9 cellular contexts compared by ENCODE assay signal in genomic region chr10:97771913-97772823, GRCh38. TPM values are rescaled to one million over a fixed set of nuclear protein-coding genes. Genes with fewer than 3 reads are reported as not detected.
DNase-seq lines count a peak whose midpoint lies in the region; ATAC-seq and TF ChIP-seq lines count a peak whose summit lies in the region.
"Had no signal": no experiment of that assay in that cellular context is flagged by ENCODE, and none has a peak within 500 bp of the region (broad histone marks: within the 10 kb centered on the region; RNA-seq: fewer than 3 reads in every experiment).

TSS of gene SFRP5 (minus strand) at chr10:97771999. CDS start at chr10:97771833, 166 bp downstream.

- H2AFZ ChIP-seq in PC-3 (ENCODE audit: low read length), result no peak within 1 kb of the TSS

- ATAC-seq in PC-3, result no peak

- peak within 1 kb of the TSS; percentile 40 to 86 (median 72) for H3K4me3 Mint-ChIP-seq in CD4-positive, alpha-beta memory T cell
- H3K4me3 Mint-ChIP-seq in neural crest cell, result peak within 1 kb of the TSS; percentile 75

- no peak for TF ChIP-seq CTCF in fibroblast of the aortic adventitia (IDR thresholded peaks at IDR 0.05; ENCODE audit: insufficient read depth, low read length)
- TF ChIP-seq CTCF in neural crest cell (conservative IDR thresholded peaks at IDR 0.05), result no peak
- no peak for TF ChIP-seq CTCF in PC-3 (conservative IDR thresholded peaks at IDR 0.05; ENCODE audit: low read depth, low read length)

- H3K4me1 Mint-ChIP-seq in CD4-positive, alpha-beta memory T cell, result peaks cover 2 to 20% (median 12%) of the 10 kb centered on the region in 4 donors
- H3K4me1 Mint-ChIP-seq in neural crest cell, result peaks cover 14% of the 10 kb centered on the region

- H3K4me1 ChIP-seq in CD4-positive, alpha-beta memory T cell (ENCODE audit: insufficient read depth, low read length), result peaks cover 6% of the 10 kb centered on the region
- no peaks in the 10 kb centered on the region for H3K4me1 ChIP-seq in PC-3 (ENCODE audit: insufficient read depth, low read length)

- peaks cover 9% of the 10 kb centered on the region for H3K27me3 ChIP-seq in CD4-positive, alpha-beta memory T cell (ENCODE audit: insufficient read depth, low read length)
- H3K27me3 ChIP-seq in PC-3 (ENCODE audit: low read length), result peaks cover 7% of the 10 kb centered on the region; the same call in 1 of the 2 replicates

- BruUV-seq in PC-3 (replicated peaks; lab: Mats Ljungman, UMichigan), result no TSS peak

- intact Hi-C loops in CD4-positive, alpha-beta memory T cell (cut with micrococcal nuclease), result no loop called here
- intact Hi-C loops in PC-3 (cut with micrococcal nuclease) (no loop called here), posterior vena cava (cut with DNase I) (no loop called here)

- peaks cover 26 to 32% of the 10 kb centered on the region in 2 donors for H3K27me3 Mint-ChIP-seq in CD4-positive, alpha-beta memory T cell
- H3K27me3 Mint-ChIP-seq in neural crest cell (ENCODE audit: low read depth), result peaks cover 75% of the 10 kb centered on the region

- H3K27ac Mint-ChIP-seq in CD4-positive, alpha-beta memory T cell, result peak within 1 kb of the TSS in 1 of 7 donors; percentile 79
- H3K27ac Mint-ChIP-seq in neural crest cell (ENCODE audit: unreplicated experiment), result no peak within 1 kb of the TSS

- POLR2A ChIA-PET in CD4-positive, alpha-beta memory T cell (lab: Charles Lee; ENCODE audit: partially characterized antibody), result interaction anchor here (0.7 kb wide), 1 partner anchor 23 kb away, joined by 3 read pairs; no protein-coding TSS in a partner anchor
- POLR2A ChIA-PET in PC-3 (lab: Charles Lee; ENCODE audit: unreplicated experiment), result no interaction called here

- no peaks in the 10 kb centered on the region for H3K9me3 ChIP-seq in CD4-positive, alpha-beta memory T cell (ENCODE audit: control insufficient read depth in 1 of 2, low read length in 2 of 2)
- no peaks in the 10 kb centered on the region for H3K9me3 ChIP-seq in PC-3 (ENCODE audit: low read length)

- H3K36me3 Mint-ChIP-seq in CD4-positive, alpha-beta memory T cell, result peaks cover 0 to 1% of the 10 kb centered on the region in 2 donors
- H3K36me3 Mint-ChIP-seq in neural crest cell (ENCODE audit: low read depth), result no peaks in the 10 kb centered on the region

- H3K4me3 ChIP-seq in CD4-positive, alpha-beta memory T cell (ENCODE audit: low read length in 2 of 2), result no peak within 1 kb of the TSS
- H3K4me3 ChIP-seq in fibroblast of the aortic adventitia (ENCODE audit: low read depth, low read length), result peak within 1 kb of the TSS; percentile 9
- no peak within 1 kb of the TSS for H3K4me3 ChIP-seq in PC-3 (ENCODE audit: low read length)

- H3K36me3 ChIP-seq in CD4-positive, alpha-beta memory T cell (ENCODE audit: insufficient read depth, low read length), result no peaks in the 10 kb centered on the region
- no peaks in the 10 kb centered on the region for H3K36me3 ChIP-seq in PC-3 (ENCODE audit: low read depth, low read length)

- DNase-seq in CD4-positive, alpha-beta memory T cell, result no peak
- peak; percentile 70 for DNase-seq in OCI-M1 (lab: John Stamatoyannopoulos, UW)
- DNase-seq in fibroblast of the aortic adventitia (ENCODE audit: low read depth), result no peak
- no peak for DNase-seq in neural crest cell (ENCODE audit: low read depth, low spot score)
- no peak for DNase-seq in PC-3
- DNase-seq in stimulated activated CD4-positive, alpha-beta T cell treated with anti-CD3 and anti-CD28 coated beads, Interleukin-4, amount 100 ng/mL, for 1 hour, result no peak
- DNase-seq in midbrain (lab: John Stamatoyannopoulos, UW), result no peak
- DNase-seq in posterior vena cava (ENCODE audit: low spot score), result no peak
- DNase-seq: NCI-H446 had no signal

- no peaks in the 10 kb centered on the region for H3K79me2 ChIP-seq in PC-3 (ENCODE audit: low read length)

- H3K9me2 ChIP-seq in PC-3 (replicated peaks; ENCODE audit: low read length), result no peaks in the 10 kb centered on the region

- no peaks in the 10 kb centered on the region for H3F3A ChIP-seq in PC-3 (ENCODE audit: low read length, unreplicated experiment)

- no peak within 1 kb of the TSS for H3K4me2 ChIP-seq in PC-3 (ENCODE audit: low read length)

- no peak within 1 kb of the TSS for H3K9ac ChIP-seq in PC-3 (ENCODE audit: low read length)

- CTCF ChIA-PET in CD4-positive, alpha-beta memory T cell (lab: Charles Lee; ENCODE audit: partially characterized antibody), result interaction anchor here (0.8 to 1.0 kb wide), 2 partner anchors 9 to 20 kb away, joined by 3 read pairs; no protein-coding TSS in a partner anchor
- CTCF ChIA-PET in PC-3 (lab: Charles Lee), result no interaction called here

- H3K9me3 Mint-ChIP-seq in CD4-positive, alpha-beta memory T cell, result no peaks in the 10 kb centered on the region
- H3K9me3 Mint-ChIP-seq in neural crest cell, result no peaks in the 10 kb centered on the region

- no peak within 1 kb of the TSS for H3K27ac ChIP-seq in CD4-positive, alpha-beta memory T cell (ENCODE audit: low read depth, low read length)
- no peak within 1 kb of the TSS for H3K27ac ChIP-seq in PC-3 (ENCODE audit: low read length)

- no peaks in the 10 kb centered on the region for H4K20me1 ChIP-seq in PC-3 (ENCODE audit: low read length)

RNA-seq across cellular contexts. Expression of gene SFRP5, which starts in this region (rescaled TPM):
- not detected for total RNA-seq in CD4-positive, alpha-beta memory T cell
- polyA plus RNA-seq in CD4-positive, alpha-beta memory T cell, result not detected
- total RNA-seq in fibroblast of the aortic adventitia (ENCODE audit: low replicate concordance), result not detected in 2 replicates
- total RNA-seq in neural crest cell, result not detected in 2 replicates
- total RNA-seq in PC-3 (2014; rRNA removed), result not detected in 2 replicates
- total RNA-seq in posterior vena cava, result under 1 TPM; 0.38 to 0.56 TPM
